ENCODE assay signal across 1 cellular context in the genomic region with DNA sequence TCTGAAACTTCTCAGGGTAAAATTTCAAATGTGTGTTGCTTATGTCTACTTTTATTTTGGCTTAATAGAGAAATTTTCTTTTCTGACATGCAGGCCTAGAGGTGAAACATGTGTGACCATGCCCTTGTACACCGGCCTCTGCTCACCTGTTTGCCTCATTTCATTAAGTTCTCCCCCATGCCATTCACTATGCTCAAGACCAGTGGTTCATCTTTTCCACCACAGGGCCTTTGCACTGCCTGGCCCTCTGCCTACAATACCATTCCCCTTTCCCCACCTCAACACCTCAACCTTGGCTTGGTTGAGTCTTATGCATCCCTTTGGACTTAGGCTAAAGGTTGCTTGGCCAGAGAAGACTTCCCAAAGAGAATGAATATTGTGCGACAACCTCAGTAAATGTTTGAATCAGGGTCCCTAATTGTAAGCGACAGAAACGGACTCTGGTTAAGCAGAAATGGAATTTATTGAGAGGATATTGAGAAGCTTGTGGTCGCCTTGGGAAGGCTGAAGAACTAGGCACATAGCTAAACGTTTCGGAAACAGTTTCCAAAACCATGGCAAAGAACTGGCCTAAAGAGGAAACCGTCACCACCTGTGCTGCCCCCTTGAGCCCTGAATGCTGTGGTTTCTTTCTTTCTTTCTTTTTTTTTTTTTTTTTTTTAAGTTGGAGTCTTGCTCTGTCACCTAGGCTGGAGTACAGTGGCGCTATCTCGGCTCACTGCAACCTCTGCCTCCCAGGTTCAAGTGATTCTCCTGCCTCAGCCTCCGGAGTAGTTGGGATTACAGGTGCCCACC.
TF ChIP-seq lines count a peak whose summit lies in the region.

No MANE protein-coding gene starts in this region.

TF ChIP-seq in HCT116, 20 proteins besides CTCF, POLR2A, EP300 and RAD21 (continued from another document):
- TF ChIP-seq, protein P1, sequence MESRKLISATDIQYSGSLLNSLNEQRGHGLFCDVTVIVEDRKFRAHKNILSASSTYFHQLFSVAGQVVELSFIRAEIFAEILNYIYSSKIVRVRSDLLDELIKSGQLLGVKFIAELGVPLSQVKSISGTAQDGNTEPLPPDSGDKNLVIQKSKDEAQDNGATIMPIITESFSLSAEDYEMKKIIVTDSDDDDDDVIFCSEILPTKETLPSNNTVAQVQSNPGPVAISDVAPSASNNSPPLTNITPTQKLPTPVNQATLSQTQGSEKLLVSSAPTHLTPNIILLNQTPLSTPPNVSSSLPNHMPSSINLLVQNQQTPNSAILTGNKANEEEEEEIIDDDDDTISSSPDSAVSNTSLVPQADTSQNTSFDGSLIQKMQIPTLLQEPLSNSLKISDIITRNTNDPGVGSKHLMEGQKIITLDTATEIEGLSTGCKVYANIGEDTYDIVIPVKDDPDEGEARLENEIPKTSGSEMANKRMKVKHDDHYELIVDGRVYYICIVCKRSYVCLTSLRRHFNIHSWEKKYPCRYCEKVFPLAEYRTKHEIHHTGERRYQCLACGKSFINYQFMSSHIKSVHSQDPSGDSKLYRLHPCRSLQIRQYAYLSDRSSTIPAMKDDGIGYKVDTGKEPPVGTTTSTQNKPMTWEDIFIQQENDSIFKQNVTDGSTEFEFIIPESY (IDR thresholded peaks at IDR 0.05; ENCODE audit: extremely low read depth, insufficient replicate concordance, low read length), result no peak
- no peak for TF ChIP-seq SP1 (IDR thresholded peaks at IDR 0.05; ENCODE audit: low read depth)
- no peak for TF ChIP-seq EZH2 (IDR thresholded peaks at IDR 0.05)
- no peak for TF ChIP-seq SIN3A (IDR thresholded peaks at IDR 0.05; ENCODE audit: low read depth)
- no peak for TF ChIP-seq CBX3 (IDR thresholded peaks at IDR 0.05; ENCODE audit: low read depth)
